Comparison of ENCODE assay signal across 15 cellular contexts in genomic region chr18:26497881-26498280, GRCh38. TPM values are rescaled to one million over a fixed set of nuclear protein-coding genes. Genes with fewer than 3 reads are reported as not detected.
DNase-seq lines count a peak whose midpoint lies in the region; ATAC-seq and TF ChIP-seq lines count a peak whose summit lies in the region.
"Had no signal": no experiment of that assay in that cellular context is flagged by ENCODE, and none has a peak within 500 bp of the region (broad histone marks: within the 10 kb centered on the region; RNA-seq: fewer than 3 reads in every experiment).

No MANE protein-coding gene starts in this region.

- TF ChIP-seq CTCF in fibroblast of the aortic adventitia (IDR thresholded peaks at IDR 0.05; ENCODE audit: insufficient read depth, low read length) = no peak

- POLR2A ChIA-PET in naive thymus-derived CD4-positive, alpha-beta T cell (lab: Charles Lee) = no interaction called here

- H3K27me3 ChIP-seq in adipocyte (replicated peaks; ENCODE audit: control insufficient read depth, insufficient read depth, low read length) (no peaks in the 10 kb centered on the region), skeletal muscle tissue (ENCODE audit: control insufficient read depth in 3 of 3, insufficient read depth in 3 of 3, low read length in 3 of 3) (no peaks in the 10 kb centered on the region)
- H3K27me3 ChIP-seq in naive thymus-derived CD4-positive, alpha-beta T cell (ENCODE audit: control insufficient read depth in 2 of 2, insufficient read depth in 2 of 2, low read length in 2 of 2) = no peaks in the 10 kb centered on the region
- H3K27me3 ChIP-seq: BLaER1 treated with 17β-estradiol and CSF1 and Interleukin-3, amounts not matched to agents 10 nM and 100 nM had no signal

- H3K9ac ChIP-seq in adipocyte (ENCODE audit: low read length) (no peak overlapping the region), skeletal muscle tissue (ENCODE audit: low read depth in 1 of 3, low read length in 3 of 3) (no peak overlapping the region)
- H3K9ac ChIP-seq: BLaER1 treated with 17β-estradiol and CSF1 and Interleukin-3, amounts not matched to agents 10 nM and 100 nM had no signal

- H3K27ac ChIP-seq in skeletal muscle tissue (ENCODE audit: low read depth, low read length) = peak overlapping the region; percentile 28
- no peak overlapping the region for H3K27ac ChIP-seq in naive thymus-derived CD4-positive, alpha-beta T cell (ENCODE audit: low read depth, low read length)
- H3K27ac ChIP-seq: A549; BLaER1 treated with 17β-estradiol and CSF1 and Interleukin-3, amounts not matched to agents 10 nM and 100 nM had no signal

- H3K27ac Mint-ChIP-seq in naive thymus-derived CD4-positive, alpha-beta T cell = no peak overlapping the region
- H3K27ac Mint-ChIP-seq: CD4-positive, CD25-positive, alpha-beta regulatory T cell; GM23338; IgD-negative memory B cell had no signal

- peaks cover 0 to 6% (median 0%) of the 10 kb centered on the region in 11 donors for H3K9me3 Mint-ChIP-seq in naive thymus-derived CD4-positive, alpha-beta T cell
- H3K9me3 Mint-ChIP-seq: GM23338, IgD-negative memory B cell had no signal

- intact Hi-C loops in naive thymus-derived CD4-positive, alpha-beta T cell (cut with micrococcal nuclease) = no loop called here

- H3K36me3 Mint-ChIP-seq in naive thymus-derived CD4-positive, alpha-beta T cell = peaks cover 0 to 14% (median 0%) of the 10 kb centered on the region in 5 donors
- H3K36me3 Mint-ChIP-seq: CD4-positive, CD25-positive, alpha-beta regulatory T cell had no signal

- H3K36me3 ChIP-seq in adipocyte (ENCODE audit: control insufficient read depth, insufficient read depth, low read length, severe bottlenecking) (no peaks in the 10 kb centered on the region), skeletal muscle tissue (ENCODE audit: control insufficient read depth in 3 of 3, insufficient read depth in 3 of 3, low read length in 3 of 3) (no peaks in the 10 kb centered on the region)
- H3K36me3 ChIP-seq in naive thymus-derived CD4-positive, alpha-beta T cell (ENCODE audit: control insufficient read depth in 2 of 3, insufficient read depth in 3 of 3, low read length in 3 of 3) = no peaks in the 10 kb centered on the region

- no peak for ATAC-seq in naive thymus-derived CD4-positive, alpha-beta T cell
- ATAC-seq in HG02852 (IDR thresholded peaks at IDR 0.05; ENCODE audit: unreplicated experiment) (no peak), GM19455 (IDR thresholded peaks at IDR 0.05; ENCODE audit: unreplicated experiment) (no peak)
- ATAC-seq: A549, GM12878, GM23338 had no signal

- CTCF ChIA-PET in naive thymus-derived CD4-positive, alpha-beta T cell (lab: Charles Lee) = no interaction called here

- H3K27me3 Mint-ChIP-seq in naive thymus-derived CD4-positive, alpha-beta T cell = no peaks in the 10 kb centered on the region
- H3K27me3 Mint-ChIP-seq: CD4-positive, CD25-positive, alpha-beta regulatory T cell; IgD-negative memory B cell had no signal

- H3K4me3 ChIP-seq in adipocyte (ENCODE audit: low read length) = no peak overlapping the region
- no peak overlapping the region for H3K4me3 ChIP-seq in fibroblast of the aortic adventitia (ENCODE audit: low read depth, low read length)
- H3K4me3 ChIP-seq in skeletal muscle tissue (ENCODE audit: low read length in 3 of 3) = no peak overlapping the region
- no peak overlapping the region for H3K4me3 ChIP-seq in naive thymus-derived CD4-positive, alpha-beta T cell (ENCODE audit: low read length)
- H3K4me3 ChIP-seq: A549; BLaER1 treated with 17β-estradiol and CSF1 and Interleukin-3, amounts not matched to agents 10 nM and 100 nM; GM12878; GM23338 had no signal

- no peak overlapping the region for H3K4me3 Mint-ChIP-seq in naive thymus-derived CD4-positive, alpha-beta T cell
- H3K4me3 Mint-ChIP-seq: CD4-positive, CD25-positive, alpha-beta regulatory T cell; GM23338; IgD-negative memory B cell had no signal

- DNase-seq in AG20443 (ENCODE audit: low spot score) (peak; percentile 28), adipocyte (ENCODE audit: low read depth) (peak; percentile 16), fibroblast of the aortic adventitia (ENCODE audit: low read depth) (peak; percentile 73)
- no peak for DNase-seq in naive thymus-derived CD4-positive, alpha-beta T cell
- DNase-seq: CD4-positive, CD25-positive, alpha-beta regulatory T cell; DMS53; H7 had no signal

- no peaks in the 10 kb centered on the region for H3K4me1 Mint-ChIP-seq in naive thymus-derived CD4-positive, alpha-beta T cell
- H3K4me1 Mint-ChIP-seq: CD4-positive, CD25-positive, alpha-beta regulatory T cell; GM23338; IgD-negative memory B cell had no signal

- H3K9me3 ChIP-seq in adipocyte (ENCODE audit: control insufficient read depth, low read length) (no peaks in the 10 kb centered on the region), skeletal muscle tissue (ENCODE audit: control insufficient read depth in 3 of 3, low read length in 3 of 3) (no peaks in the 10 kb centered on the region)
- H3K9me3 ChIP-seq in naive thymus-derived CD4-positive, alpha-beta T cell (ENCODE audit: control insufficient read depth in 2 of 3, low read length in 3 of 3) = no peaks in the 10 kb centered on the region
- H3K9me3 ChIP-seq: A549; BLaER1 treated with 17β-estradiol and CSF1 and Interleukin-3, amounts not matched to agents 10 nM and 100 nM had no signal

- H3K4me1 ChIP-seq in adipocyte (ENCODE audit: control insufficient read depth, insufficient read depth, low read length) = peaks cover 4% of the 10 kb centered on the region
- H3K4me1 ChIP-seq in skeletal muscle tissue (ENCODE audit: control insufficient read depth in 3 of 3, insufficient read depth in 3 of 3, low read length in 3 of 3) = peaks cover 6 to 7% (median 6%) of the 10 kb centered on the region in 3 donors
- no peaks in the 10 kb centered on the region for H3K4me1 ChIP-seq in naive thymus-derived CD4-positive, alpha-beta T cell (ENCODE audit: control insufficient read depth in 2 of 2, insufficient read depth in 2 of 2, low read length in 2 of 2)
- H3K4me1 ChIP-seq: BLaER1 treated with 17β-estradiol and CSF1 and Interleukin-3, amounts not matched to agents 10 nM and 100 nM had no signal

RNA-seq across cellular contexts. Expression of gene KCTD1, which starts 50.5 kb away (rescaled TPM):
- total RNA-seq in fibroblast of the aortic adventitia (ENCODE audit: low replicate concordance) = 9.9 and 21.8 TPM in 2 replicates
- 3.7 TPM for total RNA-seq in skeletal muscle tissue
- 1 to 10 TPM; 2.1 to 4.5 (median 2.6) TPM for total RNA-seq in naive thymus-derived CD4-positive, alpha-beta T cell
- polyA plus RNA-seq in naive thymus-derived CD4-positive, alpha-beta T cell = under 1 TPM; 0.19 to 0.36 TPM

Comparison
In these comparisons a context has a peak if more than half of its experiments do, and no peak if none do; other contexts are left out.
1. DNase-seq: peak in AG20443 (single experiment), adipocyte (single experiment) and fibroblast of the aortic adventitia (single experiment); none in naive thymus-derived CD4-positive, alpha-beta T cell (0 of 9).